ENCODE assay signal across 9 cellular contexts in genomic region chr2:201132518-201132917, GRCh38. TPM values are rescaled to one million over a fixed set of nuclear protein-coding genes. Genes with fewer than 3 reads are reported as not detected.
DNase-seq lines count a peak whose midpoint lies in the region; TF ChIP-seq lines count a peak whose summit lies in the region.
"Had no signal": no experiment of that assay in that cellular context is flagged by ENCODE, and none has a peak within 500 bp of the region (broad histone marks: within the 10 kb centered on the region; RNA-seq: fewer than 3 reads in every experiment).

No MANE protein-coding gene starts in this region.

- intact Hi-C loops in thyroid gland (cut with DNase I) = no loop called here
- intact Hi-C loops in posterior vena cava (cut with DNase I) = loop anchor here in 1 of 2 donors (10.0 kb wide), 1 partner anchor 852 kb away; no protein-coding TSS in a partner anchor

- TF ChIP-seq CTCF in HL-60 (IDR thresholded peaks at IDR 0.05; ENCODE audit: insufficient read depth, low read length) (no peak), thyroid gland (IDR thresholded peaks at IDR 0.05) (no peak)

- peaks cover 50% of the 10 kb centered on the region for H3K36me3 Mint-ChIP-seq in activated naive CD4-positive, alpha-beta T cell treated with anti-CD3 and anti-CD28 coated beads, Interleukin-2, amount 50 U/mL, for 24 hours

- H3K27me3 ChIP-seq in HL-60 (ENCODE audit: insufficient read depth, poor library complexity, severe bottlenecking) (no peaks in the 10 kb centered on the region), thyroid gland (no peaks in the 10 kb centered on the region)

- H3K27ac ChIP-seq in HL-60 (replicated peaks) (peak overlapping the region; percentile 24), cingulate gyrus (ENCODE audit: low read depth, low read length) (peak overlapping the region; percentile 2), thyroid gland (peak overlapping the region; percentile 57 to 100 (median 99))

- DNase-seq in activated naive CD4-positive, alpha-beta T cell (lab: John Stamatoyannopoulos, UW) = no peak
- DNase-seq in HL-60 (ENCODE audit: low read depth in 1 of 2, low spot score in 1 of 2) (peak in 1 of 2 experiments; percentile 49), thyroid gland (no peak), C1 segment of cervical spinal cord (lab: John Stamatoyannopoulos, UW) (no peak), posterior vena cava (ENCODE audit: low spot score) (no peak)
- no peak for DNase-seq in stimulated activated CD4-positive, alpha-beta T cell treated with anti-CD3 and anti-CD28 coated beads, Interleukin-4, amount 100 ng/mL, for 1 hour
- DNase-seq: NCI-H446 treated with DMSO at 0.1 percent for 48 hours had no signal

- H3K4me1 Mint-ChIP-seq in activated naive CD4-positive, alpha-beta T cell treated with anti-CD3 and anti-CD28 coated beads, Interleukin-2, amount 50 U/mL, for 24 hours = peaks cover 58% of the 10 kb centered on the region

- 42 to 46% methylated on average over 1 of the region's 1 CpG for WGBS in thyroid gland, 2 donors

- TF ChIP-seq POLR2A in thyroid gland (IDR thresholded peaks at IDR 0.05) = no peak

- no peaks in the 10 kb centered on the region for H3K27me3 Mint-ChIP-seq in activated naive CD4-positive, alpha-beta T cell treated with anti-CD3 and anti-CD28 coated beads, Interleukin-2, amount 50 U/mL, for 24 hours

- H3K4me3 ChIP-seq in HL-60 (replicated peaks; ENCODE audit: insufficient read depth, low read length) (no peak overlapping the region), thyroid gland (replicated peaks in 1 of 3) (no peak overlapping the region)

- peak overlapping the region; percentile 96 for H3K27ac Mint-ChIP-seq in activated naive CD4-positive, alpha-beta T cell treated with anti-CD3 and anti-CD28 coated beads, Interleukin-2, amount 50 U/mL, for 24 hours

- no peaks in the 10 kb centered on the region for H3K9me3 ChIP-seq in thyroid gland

- H3K4me3 Mint-ChIP-seq in activated naive CD4-positive, alpha-beta T cell treated with anti-CD3 and anti-CD28 coated beads, Interleukin-2, amount 50 U/mL, for 24 hours = peak overlapping the region; percentile 91

- no peaks in the 10 kb centered on the region for H3K9me3 Mint-ChIP-seq in activated naive CD4-positive, alpha-beta T cell treated with anti-CD3 and anti-CD28 coated beads, Interleukin-2, amount 50 U/mL, for 24 hours

- peaks cover 18 to 33% of the 10 kb centered on the region in 2 donors for H3K36me3 ChIP-seq in thyroid gland

- peaks cover 69 to 84% of the 10 kb centered on the region in 2 donors for H3K4me1 ChIP-seq in thyroid gland

RNA-seq across cellular contexts. Expression of gene CFLAR, which starts 16.6 kb away (rescaled TPM):
- total RNA-seq in thyroid gland = 100 to 1,000 TPM; 157 to 492 (median 249) TPM
- total RNA-seq in posterior vena cava = 100 to 1,000 TPM; 140 to 142 TPM

RNA-seq across cellular contexts. Expression of gene CASP10, which starts 50.4 kb away (rescaled TPM):
- 10 to 100 TPM; 12.4 to 23.0 (median 20.0) TPM for total RNA-seq in thyroid gland
- 10 to 100 TPM in 1 of 2 donors, 1 to 10 TPM in 1; 8.4 to 12.7 TPM for total RNA-seq in posterior vena cava

Comparison
In these comparisons a context has a peak if more than half of its experiments do, and no peak if none do; other contexts are left out.
1. H3K27ac ChIP-seq: peak in every context shown above with its lines; median percentile 99 in thyroid gland; 24 in HL-60; 2 in cingulate gyrus.